In the genomic region with DNA sequence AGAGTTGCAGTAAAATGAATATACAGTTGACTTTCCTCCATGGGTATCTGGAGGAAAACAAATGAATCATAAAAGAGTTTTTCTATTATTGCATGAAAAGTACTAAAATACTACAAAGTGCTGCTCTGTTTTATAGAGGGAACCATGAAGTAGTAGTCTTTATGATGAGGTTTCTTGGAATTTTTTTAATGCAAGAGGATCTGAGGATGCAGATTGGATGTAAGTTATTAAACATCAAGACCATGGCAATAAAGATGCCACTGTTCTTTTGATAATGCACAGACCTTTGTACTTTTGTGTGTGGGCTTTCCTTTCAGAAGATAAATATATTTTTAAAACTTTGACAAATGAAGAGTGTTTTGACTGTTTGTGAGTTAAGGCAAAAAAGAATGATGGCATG, we compare ENCODE assay signal across 22 cellular contexts.
"Had no signal": no experiment of that assay in that cellular context is flagged by ENCODE, and none has a peak within 500 bp of the region (broad histone marks: within the 10 kb centered on the region; RNA-seq: fewer than 3 reads in every experiment).

No MANE protein-coding gene starts in this region.

- H3K4me2 ChIP-seq: SK-N-SH had no signal

- H3K9me3 ChIP-seq: SK-N-SH had no signal

- H3K9ac ChIP-seq: SK-N-SH had no signal

- DNase-seq: KBM-7, MM.1S, MV-4-11, NCI-H1048, NCI-H1105, NCI-H1417, NCI-H1436 treated with DMSO at 0.1 percent for 48 hours, NCI-H1694, NCI-H187 treated with DMSO at 0.1 percent for 48 hours, NCI-H2081, NCI-H2107, NCI-H2171, NCI-H226, NCI-H446, NCI-H510A, NCI-H524 treated with DMSO at 0.1 percent for 48 hours, NCI-H69, NCI-H774, Right ventricle myocardium superior, RPMI8226, SK-N-SH had no signal

- H3K9me2 ChIP-seq: SK-N-SH had no signal

- FAIRE-seq: RCC 7860 had no signal
